ENCODE assay signal across 14 cellular contexts in genomic region chr2:68741238-68741637, GRCh38. TPM values are rescaled to one million over a fixed set of nuclear protein-coding genes. Genes with fewer than 3 reads are reported as not detected.
DNase-seq lines count a peak whose midpoint lies in the region; ATAC-seq and TF ChIP-seq lines count a peak whose summit lies in the region.
"Had no signal": no experiment of that assay in that cellular context is flagged by ENCODE, and none has a peak within 500 bp of the region (broad histone marks: within the 10 kb centered on the region; RNA-seq: fewer than 3 reads in every experiment).

No MANE protein-coding gene starts in this region.

- peak; percentile 37 for DNase-seq in activated CD8-positive, alpha-beta T cell treated with anti-CD3 and anti-CD28 coated beads, Interleukin-2, amount 10 ng/mL, durations not matched to agents 7 days and 5 days
- no peak for DNase-seq in activated CD8-positive, alpha-beta T cell treated with anti-CD3 and anti-CD28 coated beads for 36 hours
- DNase-seq in NOMO-1 treated with DMSO at 0.1 percent for 48 hours (lab: John Stamatoyannopoulos, UW; ENCODE audit: unreplicated experiment) (peak; percentile 80), NCI-H1417 (lab: John Stamatoyannopoulos, UW) (no peak), T-helper 9 cell (no peak)
- DNase-seq in activated naive CD8-positive, alpha-beta T cell treated with anti-CD3 and anti-CD28 coated beads, Interleukin-2, amount 10 ng/mL, durations not matched to agents 7 days and 5 days: no peak
- DNase-seq: aorta, GF-D8, NCI-H1092, substantia nigra had no signal

- H3K27me3 ChIP-seq in neutrophil: no peaks in the 10 kb centered on the region

- TF ChIP-seq CTCF in activated CD8-positive, alpha-beta T cell treated with anti-CD3 and anti-CD28 coated beads for 36 hours (IDR thresholded peaks at IDR 0.05): no peak
- TF ChIP-seq CTCF in neutrophil (IDR thresholded peaks at IDR 0.05): no peak

- H3K36me3 Mint-ChIP-seq in activated CD8-positive, alpha-beta T cell treated with anti-CD3 and anti-CD28 coated beads, Interleukin-2, amount 10 ng/mL, durations not matched to agents 7 days and 5 days (ENCODE audit: low read depth): peaks cover 70% of the 10 kb centered on the region
- peaks cover 62% of the 10 kb centered on the region for H3K36me3 Mint-ChIP-seq in activated CD8-positive, alpha-beta T cell treated with anti-CD3 and anti-CD28 coated beads for 36 hours (ENCODE audit: low read depth)
- H3K36me3 Mint-ChIP-seq in activated naive CD8-positive, alpha-beta T cell treated with anti-CD3 and anti-CD28 coated beads, Interleukin-2, amount 10 ng/mL, durations not matched to agents 7 days and 5 days: peaks cover 31% of the 10 kb centered on the region

- no peak for ATAC-seq in activated CD8-positive, alpha-beta T cell treated with anti-CD3 and anti-CD28 coated beads, Interleukin-2, amount 10 ng/mL, durations not matched to agents 7 days and 5 days
- no peak for ATAC-seq in activated CD8-positive, alpha-beta T cell treated with anti-CD3 and anti-CD28 coated beads for 36 hours
- no peak for ATAC-seq in activated naive CD8-positive, alpha-beta T cell treated with anti-CD3 and anti-CD28 coated beads, Interleukin-2, amount 10 ng/mL, durations not matched to agents 7 days and 5 days (ENCODE audit: low read depth)
- ATAC-seq in GM18870 (IDR thresholded peaks at IDR 0.05; ENCODE audit: unreplicated experiment): no peak
- ATAC-seq: GM23338 had no signal

- peak overlapping the region; percentile 91 for H3K27ac ChIP-seq in neutrophil

- no peaks in the 10 kb centered on the region for H3K9me3 Mint-ChIP-seq in activated CD8-positive, alpha-beta T cell treated with anti-CD3 and anti-CD28 coated beads, Interleukin-2, amount 10 ng/mL, durations not matched to agents 7 days and 5 days (ENCODE audit: insufficient read depth)
- H3K9me3 Mint-ChIP-seq in activated CD8-positive, alpha-beta T cell treated with anti-CD3 and anti-CD28 coated beads for 36 hours: peaks cover 3% of the 10 kb centered on the region
- no peaks in the 10 kb centered on the region for H3K9me3 Mint-ChIP-seq in activated naive CD8-positive, alpha-beta T cell treated with anti-CD3 and anti-CD28 coated beads, Interleukin-2, amount 10 ng/mL, durations not matched to agents 7 days and 5 days
- H3K9me3 Mint-ChIP-seq: GM23338 had no signal

- H3K27ac Mint-ChIP-seq in activated CD8-positive, alpha-beta T cell treated with anti-CD3 and anti-CD28 coated beads, Interleukin-2, amount 10 ng/mL, durations not matched to agents 7 days and 5 days: peak overlapping the region; percentile 86
- H3K27ac Mint-ChIP-seq in activated CD8-positive, alpha-beta T cell treated with anti-CD3 and anti-CD28 coated beads for 36 hours: no peak overlapping the region
- peak overlapping the region; percentile 83 for H3K27ac Mint-ChIP-seq in activated naive CD8-positive, alpha-beta T cell treated with anti-CD3 and anti-CD28 coated beads, Interleukin-2, amount 10 ng/mL, durations not matched to agents 7 days and 5 days
- H3K27ac Mint-ChIP-seq: GM23338 had no signal

- peak overlapping the region in 1 of 2 experiments; percentile 54 for H3K4me3 ChIP-seq in neutrophil (ENCODE audit: low read depth in 1 of 2, low read length in 1 of 2)
- H3K4me3 ChIP-seq: GM23338 had no signal

- H3K9me3 ChIP-seq in neutrophil: no peaks in the 10 kb centered on the region

- H3K27me3 Mint-ChIP-seq in activated CD8-positive, alpha-beta T cell treated with anti-CD3 and anti-CD28 coated beads, Interleukin-2, amount 10 ng/mL, durations not matched to agents 7 days and 5 days (ENCODE audit: low read depth): no peaks in the 10 kb centered on the region
- H3K27me3 Mint-ChIP-seq in activated CD8-positive, alpha-beta T cell treated with anti-CD3 and anti-CD28 coated beads for 36 hours: no peaks in the 10 kb centered on the region
- H3K27me3 Mint-ChIP-seq in activated naive CD8-positive, alpha-beta T cell treated with anti-CD3 and anti-CD28 coated beads, Interleukin-2, amount 10 ng/mL, durations not matched to agents 7 days and 5 days: no peaks in the 10 kb centered on the region

- intact Hi-C loops in activated CD8-positive, alpha-beta T cell treated with anti-CD3 and anti-CD28 coated beads for 36 hours (cut with micrococcal nuclease): no loop called here

- H3K4me1 Mint-ChIP-seq in activated CD8-positive, alpha-beta T cell treated with anti-CD3 and anti-CD28 coated beads, Interleukin-2, amount 10 ng/mL, durations not matched to agents 7 days and 5 days (ENCODE audit: low read depth): peaks cover 86% of the 10 kb centered on the region
- peaks cover 78% of the 10 kb centered on the region for H3K4me1 Mint-ChIP-seq in activated CD8-positive, alpha-beta T cell treated with anti-CD3 and anti-CD28 coated beads for 36 hours (ENCODE audit: low read depth)
- peaks cover 72% of the 10 kb centered on the region for H3K4me1 Mint-ChIP-seq in activated naive CD8-positive, alpha-beta T cell treated with anti-CD3 and anti-CD28 coated beads, Interleukin-2, amount 10 ng/mL, durations not matched to agents 7 days and 5 days

- H3K4me3 Mint-ChIP-seq in activated CD8-positive, alpha-beta T cell treated with anti-CD3 and anti-CD28 coated beads, Interleukin-2, amount 10 ng/mL, durations not matched to agents 7 days and 5 days: peak overlapping the region; percentile 42
- no peak overlapping the region for H3K4me3 Mint-ChIP-seq in activated CD8-positive, alpha-beta T cell treated with anti-CD3 and anti-CD28 coated beads for 36 hours
- H3K4me3 Mint-ChIP-seq in activated naive CD8-positive, alpha-beta T cell treated with anti-CD3 and anti-CD28 coated beads, Interleukin-2, amount 10 ng/mL, durations not matched to agents 7 days and 5 days: peak overlapping the region; percentile 67
- H3K4me3 Mint-ChIP-seq: GM23338 had no signal

- H3K4me1 ChIP-seq in neutrophil (ENCODE audit: control insufficient read depth in 1 of 2, insufficient read depth in 1 of 2, low read depth in 1 of 2, low read length in 1 of 2): peaks cover 97 to 99% of the 10 kb centered on the region in 2 experiments

- CTCF ChIA-PET in activated CD8-positive, alpha-beta T cell treated with anti-CD3 and anti-CD28 coated beads, Interleukin-2, amount 10 ng/mL, durations not matched to agents 7 days and 5 days (lab: Charles Lee): interaction anchor here (0.7 to 18.9 kb wide), 13 partner anchors 10 to 278 kb away, joined by 3 to 449 read pairs (median 7); partner anchors contain the start of genes APLF and FBXO48
- CTCF ChIA-PET in activated CD8-positive, alpha-beta T cell treated with anti-CD3 and anti-CD28 coated beads for 36 hours (lab: Charles Lee): interaction anchor here (0.7 to 11.0 kb wide), 17 partner anchors 13 to 278 kb away, joined by 3 to 119 read pairs (median 4); partner anchors contain the start of genes APLF and FBXO48

- POLR2A ChIA-PET in activated CD8-positive, alpha-beta T cell treated with anti-CD3 and anti-CD28 coated beads, Interleukin-2, amount 10 ng/mL, durations not matched to agents 7 days and 5 days (lab: Charles Lee): interaction anchor here (0.6 to 2.7 kb wide), 5 partner anchors 11 to 26 kb away, joined by 5 to 10 read pairs (median 8); no protein-coding TSS in a partner anchor
- POLR2A ChIA-PET in activated CD8-positive, alpha-beta T cell treated with anti-CD3 and anti-CD28 coated beads for 36 hours (lab: Charles Lee): interaction anchor here (1.0 to 11.0 kb wide), 8 partner anchors 11 to 33 kb away, joined by 3 to 111 read pairs (median 18); no protein-coding TSS in a partner anchor
- POLR2A ChIA-PET in activated naive CD8-positive, alpha-beta T cell treated with anti-CD3 and anti-CD28 coated beads, Interleukin-2, amount 10 ng/mL, durations not matched to agents 7 days and 5 days (lab: Charles Lee): interaction anchor here (1.0 to 4.8 kb wide), 7 partner anchors 11 to 170 kb away, joined by 3 to 22 read pairs (median 4); no protein-coding TSS in a partner anchor

- no peaks in the 10 kb centered on the region for H3K36me3 ChIP-seq in neutrophil

RNA-seq across cellular contexts. Expression of gene ARHGAP25, which starts 6.6 kb away (rescaled TPM):
- total RNA-seq in activated CD8-positive, alpha-beta T cell treated with anti-CD3 and anti-CD28 coated beads, Interleukin-2, amount 10 ng/mL, durations not matched to agents 7 days and 5 days: 10 to 100 TPM; 68.2 to 68.7 TPM
- 10 to 100 TPM; 59.3 to 61.5 TPM for total RNA-seq in activated CD8-positive, alpha-beta T cell treated with anti-CD3 and anti-CD28 coated beads for 36 hours
- total RNA-seq in activated naive CD8-positive, alpha-beta T cell treated with anti-CD3 and anti-CD28 coated beads, Interleukin-2, amount 10 ng/mL, durations not matched to agents 7 days and 5 days: 100 to 1,000 TPM; 109 to 117 TPM
- total RNA-seq: epithelial cell of proximal tubule had no signal

Comparison
In these comparisons a context has a peak if more than half of its experiments do, and no peak if none do; other contexts are left out.
1. DNase-seq: peak in activated CD8-positive, alpha-beta T cell treated with anti-CD3 and anti-CD28 coated beads, Interleukin-2, amount 10 ng/mL, durations not matched to agents 7 days and 5 days (single experiment) and NOMO-1 treated with DMSO at 0.1 percent for 48 hours (single experiment); none in activated CD8-positive, alpha-beta T cell treated with anti-CD3 and anti-CD28 coated beads for 36 hours (single experiment), activated naive CD8-positive, alpha-beta T cell treated with anti-CD3 and anti-CD28 coated beads, Interleukin-2, amount 10 ng/mL, durations not matched to agents 7 days and 5 days (single experiment), NCI-H1417 (0 of 3) and T-helper 9 cell (single experiment).